Comparison of ENCODE assay signal across 10 cellular contexts in the genomic region with DNA sequence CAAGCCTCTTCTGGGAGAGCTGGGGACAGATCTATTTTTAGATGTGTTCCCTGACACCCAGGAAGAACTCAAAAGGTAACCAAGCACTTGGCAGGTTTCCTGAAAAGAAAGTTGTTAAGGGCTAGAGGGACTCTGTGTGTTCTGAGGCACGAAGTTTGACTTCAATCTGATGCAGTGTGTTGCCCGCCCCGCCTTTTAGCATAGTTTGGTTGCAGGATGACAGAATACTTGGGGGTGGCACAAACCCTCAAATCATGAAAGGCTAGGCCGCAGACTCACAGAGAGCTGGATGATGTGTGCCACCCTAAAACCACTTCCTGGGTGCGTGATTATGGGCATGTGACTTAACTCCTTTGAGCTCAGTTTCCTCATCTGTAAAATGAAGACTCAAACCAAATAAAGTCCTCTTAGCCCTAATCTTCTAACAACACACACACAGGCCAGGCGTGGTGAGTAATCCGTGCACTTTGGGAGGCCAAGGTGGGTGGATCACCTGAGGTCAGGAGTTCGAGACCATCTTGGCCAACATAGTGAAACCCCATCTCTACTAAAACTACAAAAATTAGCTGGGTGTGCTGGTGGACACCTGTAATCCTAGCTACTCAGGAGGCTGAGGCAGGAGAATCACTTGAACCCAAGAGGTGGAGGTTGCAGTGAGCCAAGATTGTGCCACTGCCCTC. TPM values are rescaled to one million over a fixed set of nuclear protein-coding genes. Genes with fewer than 3 reads are reported as not detected.
DNase-seq lines count a peak whose midpoint lies in the region; TF ChIP-seq lines count a peak whose summit lies in the region.
"Had no signal": no experiment of that assay in that cellular context is flagged by ENCODE, and none has a peak within 500 bp of the region (broad histone marks: within the 10 kb centered on the region; RNA-seq: fewer than 3 reads in every experiment).

No MANE protein-coding gene starts in this region.

- peak overlapping the region; percentile 56 for H3K27ac ChIP-seq in KOPT-K1 (ENCODE audit: low read depth, low read length, poor library complexity, severe bottlenecking)

- peaks cover 2 to 8% (median 4%) of the 10 kb centered on the region in 7 donors for H3K9me3 Mint-ChIP-seq in CD14-positive monocyte
- H3K9me3 Mint-ChIP-seq: nephron had no signal

- TF ChIP-seq CTCF in CD14-positive monocyte (IDR thresholded peaks at IDR 0.05), result no peak

- H3K9me3 ChIP-seq in KOPT-K1 (ENCODE audit: insufficient read depth, low read length, poor library complexity, severe bottlenecking), result no peaks in the 10 kb centered on the region

- peaks cover 4 to 10% (median 5%) of the 10 kb centered on the region in 3 donors for H3K27me3 Mint-ChIP-seq in CD14-positive monocyte (ENCODE audit: low read depth in 3 of 3)

- peaks cover 8% of the 10 kb centered on the region for H3K4me1 Mint-ChIP-seq in CD14-positive monocyte

- intact Hi-C loops in CD14-positive monocyte (cut with micrococcal nuclease), result no loop called here

- no peak overlapping the region for H3K4me3 Mint-ChIP-seq in CD14-positive monocyte
- H3K4me3 Mint-ChIP-seq: nephron had no signal

- H3K36me3 ChIP-seq in KOPT-K1 (ENCODE audit: insufficient read depth, low read length), result no peaks in the 10 kb centered on the region

- H3K36me3 Mint-ChIP-seq in CD14-positive monocyte, result no peaks in the 10 kb centered on the region

- H3K27ac Mint-ChIP-seq in CD14-positive monocyte, result peak overlapping the region in 1 of 7 donors; percentile 54

- DNase-seq in activated T-cell treated with anti-CD3 and anti-CD28 coated beads for 4 hours, result peak; percentile 74
- DNase-seq in inferior parietal cortex (ENCODE audit: extremely low spot score), result peak; percentile 22
- peak; percentile 31 to 61 for DNase-seq in stimulated activated CD8-positive, alpha-beta memory T cell treated with anti-CD3 and anti-CD28 coated beads, Interleukin-4, amount 100 ng/mL, for 1 hour (ENCODE audit: low read depth in 2 of 2, low spot score in 1 of 2)
- DNase-seq in DMS 273 treated with DMSO at 0.1 percent for 48 hours (lab: John Stamatoyannopoulos, UW), result no peak
- no peak for DNase-seq in GM19238 (ENCODE audit: insufficient read length, low spot score)
- DNase-seq in CD14-positive monocyte (ENCODE audit: low spot score), result no peak
- no peak for DNase-seq in SKM-1 treated with dmso at 0.1 percent for 144 hours (lab: John Stamatoyannopoulos, UW; ENCODE audit: unreplicated experiment)
- DNase-seq: RPMI8226 had no signal

RNA-seq across cellular contexts. Expression of gene NDFIP1, which starts 12.8 kb away (rescaled TPM):
- polyA plus RNA-seq in CD14-positive monocyte, result 10 to 100 TPM; 44.0 to 44.4 TPM

Comparison
In these comparisons a context has a peak if more than half of its experiments do, and no peak if none do; other contexts are left out.
1. DNase-seq: peak in activated T-cell treated with anti-CD3 and anti-CD28 coated beads for 4 hours (single experiment), inferior parietal cortex (single experiment) and stimulated activated CD8-positive, alpha-beta memory T cell treated with anti-CD3 and anti-CD28 coated beads, Interleukin-4, amount 100 ng/mL, for 1 hour (2 of 2); none in DMS 273 treated with DMSO at 0.1 percent for 48 hours (single experiment), GM19238 (single experiment), CD14-positive monocyte (single experiment) and SKM-1 treated with dmso at 0.1 percent for 144 hours (single experiment).